ENCODE assay signal across 22 cellular contexts in the genomic region with DNA sequence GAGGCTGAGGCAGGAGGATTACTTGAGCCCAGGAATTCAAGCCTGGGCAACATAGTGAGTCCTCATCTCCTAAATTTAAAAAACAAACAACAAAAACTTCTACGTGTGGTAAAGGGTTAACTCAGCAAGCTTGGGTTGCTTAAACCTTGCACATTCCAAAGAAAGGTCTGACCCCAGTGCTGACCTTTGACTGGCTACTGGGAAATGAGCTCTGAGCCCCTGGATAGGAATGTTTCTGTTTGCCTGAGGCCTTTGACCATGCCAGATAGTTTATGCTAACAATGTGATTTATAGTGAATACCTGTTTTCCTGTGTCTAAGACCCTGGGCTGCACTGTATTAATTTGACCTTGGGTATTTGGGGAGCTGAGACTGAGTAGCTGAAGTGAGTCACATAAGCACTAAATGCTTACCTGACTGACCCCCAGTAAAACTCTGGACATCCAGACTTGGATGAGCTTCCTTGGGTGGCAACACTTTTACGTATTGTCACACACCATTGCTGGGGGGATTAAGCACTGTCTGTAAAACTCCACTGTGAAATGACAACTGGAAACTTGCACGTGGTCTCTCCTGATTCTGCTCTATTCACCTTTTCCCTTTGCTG. TPM values are rescaled to one million over a fixed set of nuclear protein-coding genes. Genes with fewer than 3 reads are reported as not detected.
DNase-seq lines count a peak whose midpoint lies in the region; ATAC-seq, FAIRE-seq and TF ChIP-seq lines count a peak whose summit lies in the region.
"Had no signal": no experiment of that assay in that cellular context is flagged by ENCODE, and none has a peak within 500 bp of the region (broad histone marks: within the 10 kb centered on the region; RNA-seq: fewer than 3 reads in every experiment).

No MANE protein-coding gene starts in this region.

- no peaks in the 10 kb centered on the region for H3K9me1 ChIP-seq in keratinocyte (ENCODE audit: control insufficient read depth, extremely low read depth, insufficient read depth, low read length)

- H3K4me3 ChIP-seq in RWPE2 (ENCODE audit: severe bottlenecking) (no peak overlapping the region), keratinocyte (ENCODE audit: control insufficient read depth in 2 of 3, extremely low read depth in 1 of 3, insufficient read depth in 2 of 3, low read depth in 1 of 3, low read length in 3 of 3) (no peak overlapping the region)
- H3K4me3 ChIP-seq: SJCRH30 had no signal

- H4K91ac ChIP-seq in H9 (ENCODE audit: insufficient read length, low read depth, low read length): no peak overlapping the region

- H3K36me3 Mint-ChIP-seq in H9 (ENCODE audit: insufficient read depth in 1 of 3, low read depth in 3 of 3): peaks cover 0 to 5% (median 4%) of the 10 kb centered on the region in 3 experiments; a peak in 4 of 7 replicates
- H3K36me3 Mint-ChIP-seq in progenitor cell of endocrine pancreas (ENCODE audit: insufficient read depth): peaks cover 12% of the 10 kb centered on the region

- no peak overlapping the region for H3K56ac ChIP-seq in H9 (ENCODE audit: insufficient read length, low read depth, low read length)

- H3K9me3 Mint-ChIP-seq in H9 (no peaks in the 10 kb centered on the region), progenitor cell of endocrine pancreas (ENCODE audit: low read depth) (peaks cover under 1% of the 10 kb centered on the region)
- H3K9me3 Mint-ChIP-seq: activated T-helper 17 cell treated with anti-CD3 and anti-CD28 coated beads, Interleukin-2, amount 50 U/mL, for 72 hours; natural killer cell treated with Interleukin-12 subunit alpha and Interleukin-12 subunit beta and Interleukin-15 and Interleukin-18, amount 100 ng/mL, for 72 hours; stimulated activated effector memory CD8-positive, alpha-beta T cell treated with anti-CD3 and anti-CD28 coated beads, Interleukin-12 subunit alpha, Interleukin-12 subunit beta, amount 100 ng/mL, for 72 hours had no signal

- peaks cover 2% of the 10 kb centered on the region for H3K79me1 ChIP-seq in H9 (ENCODE audit: insufficient read depth, low read depth, low read length, poor library complexity, severe bottlenecking)

- dilution Hi-C loops in keratinocyte (cut with MboI; ENCODE audit: extremely low pct_ligation_motif_present, low sequenced_read_pairs): no loop called here

- no peak overlapping the region for H2AK5ac ChIP-seq in H9 (ENCODE audit: insufficient read length, low read length)

- no CpG with 5 or more reads among the region's 3 CpGs for WGBS in H9 (ENCODE audit: extremely low coverage, insufficient read length, low lambda C conversion rate)

- H3K9ac ChIP-seq in H9 (ENCODE audit: extremely low read depth, insufficient read length, low read length): no peak overlapping the region
- no peak overlapping the region for H3K9ac ChIP-seq in keratinocyte (ENCODE audit: control insufficient read depth, extremely low read depth, insufficient read depth, low read length)

- peak; percentile 67 for FAIRE-seq in keratinocyte (lab: Jason Lieb, UNC)
- FAIRE-seq: colon, frontal cortex had no signal

- H3K4me1 ChIP-seq in H9 (ENCODE audit: insufficient read depth, low read length) (0 out of 2 replicates have a peak, but pooled peaks cover 3% of the 10 kb centered on the region), RWPE2 (ENCODE audit: insufficient read depth, poor library complexity, severe bottlenecking) (peaks cover 8% of the 10 kb centered on the region), keratinocyte (ENCODE audit: control insufficient read depth, extremely low read depth, insufficient read depth, low read length) (peaks cover 4% of the 10 kb centered on the region)

- no peak overlapping the region for H3K4me2 ChIP-seq in H9 (ENCODE audit: insufficient read depth, insufficient read length, low read length)
- no peak overlapping the region for H3K4me2 ChIP-seq in keratinocyte (ENCODE audit: control insufficient read depth, extremely low read depth, insufficient read depth, low read depth, low read length)

- TF ChIP-seq CTCF in H9 (conservative IDR thresholded peaks at IDR 0.05) (no peak), RWPE2 (IDR thresholded peaks at IDR 0.05; ENCODE audit: poor library complexity, severe bottlenecking) (no peak), keratinocyte (optimal IDR thresholded peaks at IDR 0.05 in 1 of 3, IDR thresholded peaks at IDR 0.05 in 1 of 3, conservative IDR thresholded peaks at IDR 0.05 in 1 of 3; ENCODE audit: extremely low read depth in 1 of 3, insufficient read depth in 2 of 3, low read length in 3 of 3) (no peak), progenitor cell of endocrine pancreas (IDR thresholded peaks at IDR 0.05; ENCODE audit: unreplicated experiment) (no peak)

- peak overlapping the region; percentile 40; the same call in 1 of the 2 replicates for H3K14ac ChIP-seq in H9 (ENCODE audit: insufficient read depth, low read length)

- no peak overlapping the region for H4K5ac ChIP-seq in H9 (ENCODE audit: insufficient read length, low read depth, low read length)

- H3K18ac ChIP-seq in H9 (ENCODE audit: insufficient read length, low read depth, low read length): no peak overlapping the region

- H4K20me1 ChIP-seq in H9 (ENCODE audit: control insufficient read depth, insufficient read depth, insufficient read length): no peaks in the 10 kb centered on the region
- no peaks in the 10 kb centered on the region for H4K20me1 ChIP-seq in keratinocyte (ENCODE audit: control insufficient read depth, extremely low read depth, insufficient read depth, low read length)

- DNase-seq in H9 (peak; percentile 43), RWPE2 (ENCODE audit: low spot score) (no peak), keratinocyte (ENCODE audit: low read depth, low spot score) (no peak), progenitor cell of endocrine pancreas (ENCODE audit: low spot score, unreplicated experiment) (peak; percentile 25), SK-N-DZ (ENCODE audit: low spot score) (no peak)
- DNase-seq in effector CD8-positive, alpha-beta T cell (lab: John Stamatoyannopoulos, UW): no peak
- no peak for DNase-seq in activated T-cell treated with anti-CD3 and anti-CD28 coated beads, Interleukin-2, amount 50 U/mL, for 48 hours
- DNase-seq: aorta, mammary epithelial cell, MV-4-11, NCI-H2029 treated with DMSO at 0.1 percent for 48 hours, NCI-H510A treated with DMSO at 0.1 percent for 48 hours, SJCRH30 had no signal

- H3K4me1 Mint-ChIP-seq in H9 (peaks cover 22 to 25% of the 10 kb centered on the region in 2 experiments), progenitor cell of endocrine pancreas (ENCODE audit: low read depth) (peaks cover 55% of the 10 kb centered on the region)
- H3K4me1 Mint-ChIP-seq: B cell; stimulated activated effector memory CD8-positive, alpha-beta T cell treated with anti-CD3 and anti-CD28 coated beads, Interleukin-12 subunit alpha, Interleukin-12 subunit beta, amount 100 ng/mL, for 72 hours had no signal

- H3K27me3 Mint-ChIP-seq in H9 (ENCODE audit: low read depth): no peaks in the 10 kb centered on the region
- H3K27me3 Mint-ChIP-seq in progenitor cell of endocrine pancreas: no peaks in the 10 kb centered on the region
- H3K27me3 Mint-ChIP-seq: activated T-helper 17 cell treated with anti-CD3 and anti-CD28 coated beads, Interleukin-2, amount 50 U/mL, for 72 hours; B cell; natural killer cell treated with Interleukin-12 subunit alpha and Interleukin-12 subunit beta and Interleukin-15 and Interleukin-18, amount 100 ng/mL, for 72 hours had no signal

- H4K8ac ChIP-seq in H9 (replicated peaks; ENCODE audit: insufficient read length, low read depth, low read length): no peak overlapping the region

- H3K27ac ChIP-seq in H9 (ENCODE audit: insufficient read length, low read depth, low read length) (no peak overlapping the region), RWPE2 (ENCODE audit: poor library complexity, severe bottlenecking) (peak overlapping the region; percentile 9), keratinocyte (ENCODE audit: control insufficient read depth, insufficient read depth, low read length) (no peak overlapping the region)
- H3K27ac ChIP-seq: epithelial cell of prostate, SJCRH30 had no signal

- no peak overlapping the region for H2BK12ac ChIP-seq in H9 (ENCODE audit: insufficient read length, low read depth, low read length)

- H3K36me3 ChIP-seq in RWPE2 (ENCODE audit: low read depth) (peaks cover 30% of the 10 kb centered on the region), keratinocyte (ENCODE audit: control insufficient read depth in 2 of 2, extremely low read depth in 1 of 2, insufficient read depth in 2 of 2, low read length in 2 of 2) (peaks cover 0 to 2% of the 10 kb centered on the region in 2 experiments)
- H3K36me3 ChIP-seq: SJCRH30 had no signal

- H2AFZ ChIP-seq in H9 (ENCODE audit: low read length) (no peak overlapping the region), keratinocyte (ENCODE audit: control insufficient read depth, low read length) (no peak overlapping the region)

- H3K27ac Mint-ChIP-seq in H9 (peak overlapping the region in 2 of 3 experiments; percentile 68 to 76; a peak in 4 of 7 replicates), progenitor cell of endocrine pancreas (peak overlapping the region; percentile 91)
- H3K27ac Mint-ChIP-seq: activated T-helper 17 cell treated with anti-CD3 and anti-CD28 coated beads, Interleukin-2, amount 50 U/mL, for 72 hours; B cell; natural killer cell treated with Interleukin-12 subunit alpha and Interleukin-12 subunit beta and Interleukin-15 and Interleukin-18, amount 100 ng/mL, for 72 hours; stimulated activated effector memory CD8-positive, alpha-beta T cell treated with anti-CD3 and anti-CD28 coated beads, Interleukin-12 subunit alpha, Interleukin-12 subunit beta, amount 100 ng/mL, for 72 hours had no signal

- H3K23ac ChIP-seq in H9 (ENCODE audit: insufficient read length, low read depth, low read length): no peak overlapping the region

- no peak overlapping the region for H2BK15ac ChIP-seq in H9 (ENCODE audit: low read depth, low read length)

- no peak overlapping the region for H3K4ac ChIP-seq in H9 (ENCODE audit: low read depth, low read length)

- H3K79me2 ChIP-seq in H9 (ENCODE audit: insufficient read depth, low read length) (no peaks in the 10 kb centered on the region), keratinocyte (ENCODE audit: control insufficient read depth, insufficient read depth, low read length) (no peaks in the 10 kb centered on the region)

- H3K27me3 ChIP-seq in H9 (ENCODE audit: insufficient read depth, low read length) (no peaks in the 10 kb centered on the region), RWPE2 (ENCODE audit: insufficient read depth, poor library complexity, severe bottlenecking) (no peaks in the 10 kb centered on the region), keratinocyte (ENCODE audit: control insufficient read depth, extremely low read depth, insufficient read depth, low read length) (no peaks in the 10 kb centered on the region)
- H3K27me3 ChIP-seq: SJCRH30 had no signal

- H3K4me3 Mint-ChIP-seq in H9 (no peak overlapping the region), progenitor cell of endocrine pancreas (ENCODE audit: low read depth) (peak overlapping the region; percentile 46)
- H3K4me3 Mint-ChIP-seq: activated T-helper 17 cell treated with anti-CD3 and anti-CD28 coated beads, Interleukin-2, amount 50 U/mL, for 72 hours; B cell; natural killer cell treated with Interleukin-12 subunit alpha and Interleukin-12 subunit beta and Interleukin-15 and Interleukin-18, amount 100 ng/mL, for 72 hours; stimulated activated effector memory CD8-positive, alpha-beta T cell treated with anti-CD3 and anti-CD28 coated beads, Interleukin-12 subunit alpha, Interleukin-12 subunit beta, amount 100 ng/mL, for 72 hours had no signal

- H3K9me3 ChIP-seq in H9 (ENCODE audit: control insufficient read depth, low read depth, low read length) (no peaks in the 10 kb centered on the region), RWPE2 (ENCODE audit: severe bottlenecking) (no peaks in the 10 kb centered on the region), keratinocyte (ENCODE audit: control insufficient read depth, low read depth, low read length) (no peaks in the 10 kb centered on the region)
- H3K9me3 ChIP-seq: SJCRH30 had no signal

- H3T11ph ChIP-seq in H9 (ENCODE audit: low read length): no peak overlapping the region

- peak; percentile 62; the same call in 2 of the 3 replicates for ATAC-seq in RWPE2 (ENCODE audit: low read depth)
- ATAC-seq: activated CD4-positive, CD25-positive, alpha-beta regulatory T cell treated with anti-CD3 and anti-CD28 coated beads, Interleukin-2, amount 50 U/mL, for 24 hours; activated T-helper 17 cell treated with anti-CD3 and anti-CD28 coated beads, Interleukin-2, amount 50 U/mL, for 72 hours; HCT116; natural killer cell treated with Interleukin-12 subunit alpha and Interleukin-12 subunit beta and Interleukin-15 and Interleukin-18, amount 100 ng/mL, for 72 hours; stimulated activated effector memory CD8-positive, alpha-beta T cell treated with anti-CD3 and anti-CD28 coated beads, Interleukin-12 subunit alpha, Interleukin-12 subunit beta, amount 100 ng/mL, for 72 hours had no signal

- H2BK5ac ChIP-seq in H9 (ENCODE audit: insufficient read length, low read length): no peak overlapping the region

- no peaks in the 10 kb centered on the region for H3K23me2 ChIP-seq in H9 (ENCODE audit: insufficient read length, low read depth, low read length, poor library complexity, severe bottlenecking)

- H2BK20ac ChIP-seq in H9 (ENCODE audit: low read depth, low read length, poor library complexity, severe bottlenecking): no peak overlapping the region

- no peak overlapping the region for H2BK120ac ChIP-seq in H9 (ENCODE audit: low read depth, low read length, poor library complexity, severe bottlenecking)

RNA-seq across cellular contexts. Expression of gene TCAIM, which starts 20.7 kb away (rescaled TPM):
- 21.9 and 23.8 TPM in 2 replicates for total RNA-seq in H9 (2021)
- 19.4 to 28.0 TPM (median 20.5 TPM) in 3 replicates for polyA plus RNA-seq in keratinocyte
- 11.4 TPM for polyA plus RNA-seq in keratinocyte (2011; ENCODE audit: low read depth)
- 16.8 and 29.9 TPM in 2 replicates for polyA plus RNA-seq in keratinocyte (2011; cell fraction: cytosol; rRNA removed)
- 13.8 and 14.4 TPM in 2 replicates for polyA plus RNA-seq in keratinocyte (2011; cell fraction: nucleus; rRNA removed)
- polyA plus RNA-seq in keratinocyte (2012; ENCODE audit: low replicate concordance): 13.4 and 17.4 TPM in 2 replicates
- 2.3 to 25.6 TPM (median 15.8 TPM) in 3 replicates for polyA minus RNA-seq in keratinocyte
- 18.8 TPM for polyA minus RNA-seq in keratinocyte (2011; cell fraction: cytosol; rRNA and poly(A)+ RNA removed)
- 12.3 and 17.7 TPM in 2 replicates for polyA minus RNA-seq in keratinocyte (2011; cell fraction: nucleus; rRNA and poly(A)+ RNA removed)
- 33.8 and 34.1 TPM in 2 replicates for total RNA-seq in progenitor cell of endocrine pancreas
- 11.2 and 13.6 TPM in 2 replicates for polyA plus RNA-seq in SK-N-DZ (2014; cell fraction: cytosol; rRNA removed)
- 6.2 and 8.6 TPM in 2 replicates for polyA plus RNA-seq in SK-N-DZ (2014; cell fraction: nucleus; rRNA removed)

Comparison
In these comparisons a context has a peak if more than half of its experiments do, and no peak if none do; other contexts are left out.
1. DNase-seq: peak in H9 (single experiment) and progenitor cell of endocrine pancreas (single experiment); none in RWPE2 (single experiment), keratinocyte (single experiment), effector CD8-positive, alpha-beta T cell (single experiment), activated T-cell treated with anti-CD3 and anti-CD28 coated beads, Interleukin-2, amount 50 U/mL, for 48 hours (0 of 2) and SK-N-DZ (single experiment).